ENCODE assay signal across 9 cellular contexts in the genomic region with DNA sequence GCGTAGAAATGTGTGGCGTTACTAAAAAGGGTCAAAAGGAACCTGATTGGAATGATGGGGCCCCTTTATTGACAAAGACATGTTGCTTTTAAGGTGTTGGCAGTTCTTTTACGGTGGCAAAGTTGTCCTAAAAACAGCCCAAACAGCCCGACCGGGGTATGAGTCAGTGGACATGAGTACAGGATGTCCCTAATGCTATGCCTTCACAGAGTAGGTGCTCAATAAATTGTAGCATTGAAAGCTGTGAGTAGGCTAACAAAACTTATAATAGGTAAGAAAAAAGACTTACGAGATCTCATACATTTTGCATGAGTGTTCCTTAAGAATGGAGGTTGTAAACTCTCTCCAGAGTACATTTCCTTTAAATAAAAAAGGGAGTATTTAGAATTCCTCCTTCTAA. TPM values are rescaled to one million over a fixed set of nuclear protein-coding genes. Genes with fewer than 3 reads are reported as not detected.
DNase-seq lines count a peak whose midpoint lies in the region; ATAC-seq, FAIRE-seq and TF ChIP-seq lines count a peak whose summit lies in the region.
"Had no signal": no experiment of that assay in that cellular context is flagged by ENCODE, and none has a peak within 500 bp of the region (broad histone marks: within the 10 kb centered on the region; RNA-seq: fewer than 3 reads in every experiment).

No MANE protein-coding gene starts in this region.

- H3K4me1 ChIP-seq in ES-I3 (ENCODE audit: insufficient read depth, low read length) (peaks cover 19% of the 10 kb centered on the region), endothelial cell of umbilical vein (ENCODE audit: control insufficient read depth, extremely low read depth, insufficient read depth, low read length) (peaks cover 54% of the 10 kb centered on the region)

- TF ChIP-seq CTCF in endothelial cell of umbilical vein (IDR thresholded peaks at IDR 0.05; ENCODE audit: extremely low read depth in 1 of 2, insufficient read depth in 1 of 2, low read depth in 1 of 2, low read length in 2 of 2), result no peak

- TF ChIP-seq POLR2A in endothelial cell of umbilical vein (IDR thresholded peaks at IDR 0.05; ENCODE audit: low read depth, low read length), result peak; percentile 49

- H3K9ac ChIP-seq in ES-I3 (ENCODE audit: low read depth, low read length) (peak overlapping the region; percentile 67; the same call in 1 of the 2 replicates), endothelial cell of umbilical vein (replicated peaks; ENCODE audit: extremely low read depth, insufficient read depth, low read length) (peak overlapping the region; percentile 100)

- peaks cover 3% of the 10 kb centered on the region for H4K20me1 ChIP-seq in endothelial cell of umbilical vein (replicated peaks; ENCODE audit: control insufficient read depth, extremely low read depth, insufficient read depth, low read length)

- POLR2A ChIA-PET in endothelial cell of umbilical vein (lab: Charles Lee), result interaction anchor here (0.8 to 1.5 kb wide), 3 partner anchors 13 to 64 kb away, joined by 3 to 7 read pairs (median 4); no protein-coding TSS in a partner anchor

- H2AFZ ChIP-seq in endothelial cell of umbilical vein (ENCODE audit: low read depth, low read length), result no peak overlapping the region

- H3K4me2 ChIP-seq in endothelial cell of umbilical vein (ENCODE audit: insufficient read depth, low read length), result peak overlapping the region; percentile 90

- dilution Hi-C loops in endothelial cell of umbilical vein (cut with MboI; ENCODE audit: extremely low pct_ligation_motif_present, low sequenced_read_pairs), result no loop called here

- no peak for ATAC-seq in HG03565 (IDR thresholded peaks at IDR 0.05; ENCODE audit: unreplicated experiment)
- no peak for ATAC-seq in HG03378 (IDR thresholded peaks at IDR 0.05; ENCODE audit: unreplicated experiment)
- ATAC-seq in HG02623 (IDR thresholded peaks at IDR 0.05; ENCODE audit: unreplicated experiment), result no peak

- peaks cover 67% of the 10 kb centered on the region for H3K79me2 ChIP-seq in endothelial cell of umbilical vein (ENCODE audit: control insufficient read depth, insufficient read depth, low read length)

- peak overlapping the region; percentile 97 for H3K27ac ChIP-seq in endothelial cell of umbilical vein (ENCODE audit: insufficient read depth, low read depth, low read length)

- H3K36me3 ChIP-seq in ES-I3 (ENCODE audit: insufficient read depth, low read length) (no peaks in the 10 kb centered on the region; the same call in 1 of the 2 replicates), endothelial cell of umbilical vein (ENCODE audit: control insufficient read depth in 2 of 2, extremely low read depth in 1 of 2, insufficient read depth in 2 of 2, low read length in 2 of 2) (peaks cover 0 to 7% of the 10 kb centered on the region in 2 experiments)

- intact Hi-C loops in endothelial cell of umbilical vein (cut with micrococcal nuclease), result loop anchor here (1.0 to 5.0 kb wide), 3 partner anchors 134 to 589 kb away; no protein-coding TSS in a partner anchor

- DNase-seq in RPMI7951 (ENCODE audit: low read depth), result peak; percentile 37
- DNase-seq in endothelial cell of umbilical vein (ENCODE audit: low read depth, low spot score), result peak; percentile 59
- DNase-seq in renal cortical epithelial cell (ENCODE audit: low read depth), result peak; percentile 63
- no peak for DNase-seq in inferior parietal cortex (ENCODE audit: extremely low spot score)
- DNase-seq: dorsolateral prefrontal cortex had no signal

- no peaks in the 10 kb centered on the region for H3K9me1 ChIP-seq in endothelial cell of umbilical vein (replicated peaks; ENCODE audit: control insufficient read depth, extremely low read depth, insufficient read depth, low read length)

- no peaks in the 10 kb centered on the region for H3K27me3 ChIP-seq in endothelial cell of umbilical vein (ENCODE audit: control insufficient read depth in 2 of 2, insufficient read depth in 2 of 2, low read length in 2 of 2)
- H3K27me3 ChIP-seq: dorsolateral prefrontal cortex had no signal

- H3K9me3 ChIP-seq in ES-I3 (ENCODE audit: control insufficient read depth, insufficient read depth, low read length) (no peaks in the 10 kb centered on the region), endothelial cell of umbilical vein (replicated peaks; ENCODE audit: control insufficient read depth, insufficient read depth, low read length) (no peaks in the 10 kb centered on the region)

- FAIRE-seq in endothelial cell of umbilical vein (lab: Jason Lieb, UNC), result no peak

- BruUV-seq in endothelial cell of umbilical vein (replicated peaks; lab: Mats Ljungman, UMichigan), result no TSS peak

- H3K4me3 ChIP-seq in endothelial cell of umbilical vein (replicated peaks in 1 of 3; ENCODE audit: insufficient read depth in 1 of 3, low read depth in 1 of 3, low read length in 3 of 3), result peak overlapping the region; percentile 65 to 90 (median 84)

- CTCF ChIA-PET in endothelial cell of umbilical vein (lab: Charles Lee), result interaction anchor here (0.9 to 2.9 kb wide), 6 partner anchors 13 to 55 kb away, joined by 3 to 15 read pairs (median 4); no protein-coding TSS in a partner anchor

TF ChIP-seq in endothelial cell of umbilical vein, 7 proteins besides CTCF, POLR2A, EP300 and RAD21:
- TF ChIP-seq JUN (IDR thresholded peaks at IDR 0.05; ENCODE audit: borderline replicate concordance, insufficient read depth, insufficient read length, low read depth) (peak; percentile 43), MYC (IDR thresholded peaks at IDR 0.05; ENCODE audit: low read depth, low read length) (no peak), MAX (IDR thresholded peaks at IDR 0.05; ENCODE audit: insufficient read depth, insufficient read length) (no peak), EZH2 (IDR thresholded peaks at IDR 0.05; ENCODE audit: borderline replicate concordance, low read depth, low read length, severe bottlenecking) (no peak), FOS (IDR thresholded peaks at IDR 0.05; ENCODE audit: borderline replicate concordance, insufficient read depth, low read length) (peak; percentile 74), POLR2AphosphoS5 (IDR thresholded peaks at IDR 0.05; ENCODE audit: insufficient read depth, low read depth, low read length) (peak; percentile 52), GATA2 (IDR thresholded peaks at IDR 0.05; ENCODE audit: insufficient read depth, insufficient read length, low read depth, low read length) (no peak)

RNA-seq across cellular contexts. Expression of gene ELK3, which starts 2.6 kb away (rescaled TPM):
- total RNA-seq in RPMI7951 (2014; rRNA removed; shearing (Covaris generic)), result 29.5 and 37.6 TPM in 2 replicates
- total RNA-seq in endothelial cell of umbilical vein (128 and 132 TPM in 2 replicates), renal cortical epithelial cell (22.9 and 26.7 TPM in 2 replicates)
- 51.4 and 64.8 TPM in 2 replicates for polyA plus RNA-seq in endothelial cell of umbilical vein
- 65.6 and 73.3 TPM in 2 replicates for polyA plus RNA-seq in endothelial cell of umbilical vein (2011; cell fraction: cytosol; rRNA removed)
- 55.3 and 57.1 TPM in 2 replicates for polyA plus RNA-seq in endothelial cell of umbilical vein (2011; cell fraction: nucleus; rRNA removed)
- polyA plus RNA-seq in endothelial cell of umbilical vein (2012), result 123 and 151 TPM in 2 replicates
- 66.8 and 84.1 TPM in 2 replicates for polyA minus RNA-seq in endothelial cell of umbilical vein
- polyA minus RNA-seq in endothelial cell of umbilical vein (2011; cell fraction: cytosol; rRNA and poly(A)+ RNA removed), result 6.1 TPM
- 76.7 and 83.6 TPM in 2 replicates for polyA minus RNA-seq in endothelial cell of umbilical vein (2011; cell fraction: nucleus; rRNA and poly(A)+ RNA removed)
